In the genomic region with DNA sequence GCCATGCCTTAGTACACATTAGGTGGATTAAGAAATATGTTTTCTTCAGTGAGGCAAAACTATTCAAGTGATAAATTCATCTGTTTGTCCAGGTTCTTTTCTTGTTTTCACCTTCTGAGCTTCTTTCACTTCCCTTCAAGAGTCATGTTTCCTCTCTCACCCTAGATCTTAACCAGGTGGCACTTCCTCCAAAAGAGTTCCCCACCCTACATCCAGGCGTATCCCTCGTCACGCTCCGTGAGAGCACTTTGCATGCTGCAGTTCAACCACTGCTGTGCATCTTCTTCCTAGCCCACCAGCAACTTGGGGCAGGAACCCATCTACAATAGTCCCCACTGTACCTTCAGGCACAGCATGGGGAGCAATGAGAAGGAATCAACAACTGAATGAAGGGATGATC, we compare ENCODE assay signal across 13 cellular contexts. TPM values are rescaled to one million over a fixed set of nuclear protein-coding genes. Genes with fewer than 3 reads are reported as not detected.
DNase-seq lines count a peak whose midpoint lies in the region; ATAC-seq and TF ChIP-seq lines count a peak whose summit lies in the region.
"Had no signal": no experiment of that assay in that cellular context is flagged by ENCODE, and none has a peak within 500 bp of the region (broad histone marks: within the 10 kb centered on the region; RNA-seq: fewer than 3 reads in every experiment).

No MANE protein-coding gene starts in this region.

- H3K9me3 ChIP-seq in esophagus muscularis mucosa: peaks cover 0 to 10% (median 10%) of the 10 kb centered on the region in 4 donors
- H3K9me3 ChIP-seq: neutrophil had no signal

- TF ChIP-seq EP300 in esophagus muscularis mucosa (IDR thresholded peaks at IDR 0.05): no peak

- H3K4me3 ChIP-seq in esophagus muscularis mucosa: no peak overlapping the region

- TF ChIP-seq CTCF in esophagus muscularis mucosa (IDR thresholded peaks at IDR 0.05) (no peak), GM13977 (IDR thresholded peaks at IDR 0.05; ENCODE audit: extremely low read depth, insufficient read depth, missing control alignments) (no peak)

- TF ChIP-seq POLR2A in esophagus muscularis mucosa (IDR thresholded peaks at IDR 0.05; ENCODE audit: low read depth): no peak

- peaks cover 0 to under 1% (median 0%) of the 10 kb centered on the region in 4 donors for H3K4me1 ChIP-seq in esophagus muscularis mucosa

- intact Hi-C loops in esophagus muscularis mucosa (cut with DNase I): no loop called here

- H3K27me3 ChIP-seq in esophagus muscularis mucosa: no peaks in the 10 kb centered on the region

- ATAC-seq in GM18868 (IDR thresholded peaks at IDR 0.05; ENCODE audit: unreplicated experiment) (peak; percentile 84), GM21529 (IDR thresholded peaks at IDR 0.05; ENCODE audit: unreplicated experiment) (peak; percentile 87), HG03139 (IDR thresholded peaks at IDR 0.05; ENCODE audit: unreplicated experiment) (peak; percentile 90), SK-N-SH treated with all-trans-retinoic acid at 6 μM for 48 hours (no peak)

- in situ Hi-C loops in GM13977 (cut with MboI; ENCODE audit: low pct_unique_long_range_greater_than_20kb, low sequenced_read_pairs, unreplicated experiment): no loop called here

- DNase-seq in esophagus muscularis mucosa (ENCODE audit: extremely low spot score) (peak; percentile 37), hepatic stellate cell (ENCODE audit: low spot score) (no peak), hypothalamus (lab: John Stamatoyannopoulos, UW) (no peak), GM13977 (ENCODE audit: low spot score) (no peak)
- DNase-seq: activated CD4-positive, alpha-beta memory T cell treated with anti-CD3 and anti-CD28 coated beads, Interleukin-2, amount 10 ng/mL, durations not matched to agents 7 days and 5 days; DMS 273 treated with DMSO at 0.1 percent for 48 hours; NCI-H1105 treated with DMSO at 0.1 percent for 48 hours; SHP77 treated with DMSO at 0.1 percent for 48 hours had no signal

- no peak overlapping the region for H3K27ac ChIP-seq in esophagus muscularis mucosa (replicated peaks in 1 of 4)
- H3K27ac ChIP-seq: neutrophil had no signal

- 75% methylated on average over 4 of the region's 4 CpGs for WGBS in esophagus muscularis mucosa

- H3K36me3 ChIP-seq in esophagus muscularis mucosa: no peaks in the 10 kb centered on the region
- H3K36me3 ChIP-seq: neutrophil had no signal

TF ChIP-seq in SK-N-SH treated with all-trans-retinoic acid at 6 μM for 48 hours, 23 proteins besides CTCF, POLR2A, EP300 and RAD21:
- TF ChIP-seq ESRRG (CRISPR knock-in tag; IDR thresholded peaks at IDR 0.05): no peak
- TF ChIP-seq OSR1 (CRISPR knock-in tag; IDR thresholded peaks at IDR 0.05): no peak
- no peak for TF ChIP-seq CSDC2 (CRISPR knock-in tag; IDR thresholded peaks at IDR 0.05)
- TF ChIP-seq, protein P1, sequence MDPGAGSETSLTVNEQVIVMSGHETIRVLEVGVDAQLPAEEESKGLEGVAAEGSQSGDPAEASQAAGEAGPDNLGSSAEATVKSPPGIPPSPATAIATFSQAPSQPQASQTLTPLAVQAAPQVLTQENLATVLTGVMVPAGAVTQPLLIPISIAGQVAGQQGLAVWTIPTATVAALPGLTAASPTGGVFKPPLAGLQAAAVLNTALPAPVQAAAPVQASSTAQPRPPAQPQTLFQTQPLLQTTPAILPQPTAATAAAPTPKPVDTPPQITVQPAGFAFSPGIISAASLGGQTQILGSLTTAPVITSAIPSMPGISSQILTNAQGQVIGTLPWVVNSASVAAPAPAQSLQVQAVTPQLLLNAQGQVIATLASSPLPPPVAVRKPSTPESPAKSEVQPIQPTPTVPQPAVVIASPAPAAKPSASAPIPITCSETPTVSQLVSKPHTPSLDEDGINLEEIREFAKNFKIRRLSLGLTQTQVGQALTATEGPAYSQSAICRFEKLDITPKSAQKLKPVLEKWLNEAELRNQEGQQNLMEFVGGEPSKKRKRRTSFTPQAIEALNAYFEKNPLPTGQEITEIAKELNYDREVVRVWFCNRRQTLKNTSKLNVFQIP (CRISPR knock-in tag; IDR thresholded peaks at IDR 0.05; ENCODE audit: borderline replicate concordance, low read depth): no peak
- no peak for TF ChIP-seq TOX (CRISPR knock-in tag; IDR thresholded peaks at IDR 0.05; ENCODE audit: borderline replicate concordance)
- TF ChIP-seq, protein P2, sequence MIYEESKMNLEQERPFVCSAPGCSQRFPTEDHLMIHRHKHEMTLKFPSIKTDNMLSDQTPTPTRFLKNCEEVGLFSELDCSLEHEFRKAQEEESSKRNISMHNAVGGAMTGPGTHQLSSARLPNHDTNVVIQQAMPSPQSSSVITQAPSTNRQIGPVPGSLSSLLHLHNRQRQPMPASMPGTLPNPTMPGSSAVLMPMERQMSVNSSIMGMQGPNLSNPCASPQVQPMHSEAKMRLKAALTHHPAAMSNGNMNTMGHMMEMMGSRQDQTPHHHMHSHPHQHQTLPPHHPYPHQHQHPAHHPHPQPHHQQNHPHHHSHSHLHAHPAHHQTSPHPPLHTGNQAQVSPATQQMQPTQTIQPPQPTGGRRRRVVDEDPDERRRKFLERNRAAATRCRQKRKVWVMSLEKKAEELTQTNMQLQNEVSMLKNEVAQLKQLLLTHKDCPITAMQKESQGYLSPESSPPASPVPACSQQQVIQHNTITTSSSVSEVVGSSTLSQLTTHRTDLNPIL (CRISPR knock-in tag; IDR thresholded peaks at IDR 0.05; ENCODE audit: low read depth): no peak
- TF ChIP-seq ISL1 (CRISPR knock-in tag; IDR thresholded peaks at IDR 0.05): no peak
- TF ChIP-seq, protein P3, sequence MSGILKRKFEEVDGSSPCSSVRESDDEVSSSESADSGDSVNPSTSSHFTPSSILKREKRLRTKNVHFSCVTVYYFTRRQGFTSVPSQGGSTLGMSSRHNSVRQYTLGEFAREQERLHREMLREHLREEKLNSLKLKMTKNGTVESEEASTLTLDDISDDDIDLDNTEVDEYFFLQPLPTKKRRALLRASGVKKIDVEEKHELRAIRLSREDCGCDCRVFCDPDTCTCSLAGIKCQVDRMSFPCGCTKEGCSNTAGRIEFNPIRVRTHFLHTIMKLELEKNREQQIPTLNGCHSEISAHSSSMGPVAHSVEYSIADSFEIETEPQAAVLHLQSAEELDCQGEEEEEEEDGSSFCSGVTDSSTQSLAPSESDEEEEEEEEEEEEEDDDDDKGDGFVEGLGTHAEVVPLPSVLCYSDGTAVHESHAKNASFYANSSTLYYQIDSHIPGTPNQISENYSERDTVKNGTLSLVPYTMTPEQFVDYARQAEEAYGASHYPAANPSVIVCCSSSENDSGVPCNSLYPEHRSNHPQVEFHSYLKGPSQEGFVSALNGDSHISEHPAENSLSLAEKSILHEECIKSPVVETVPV (CRISPR knock-in tag; IDR thresholded peaks at IDR 0.05): no peak
- TF ChIP-seq ZC3H10 (CRISPR knock-in tag; IDR thresholded peaks at IDR 0.05): no peak
- no peak for TF ChIP-seq ARNTL (CRISPR knock-in tag; IDR thresholded peaks at IDR 0.05; ENCODE audit: borderline replicate concordance, low read depth)
- TF ChIP-seq, protein P4, sequence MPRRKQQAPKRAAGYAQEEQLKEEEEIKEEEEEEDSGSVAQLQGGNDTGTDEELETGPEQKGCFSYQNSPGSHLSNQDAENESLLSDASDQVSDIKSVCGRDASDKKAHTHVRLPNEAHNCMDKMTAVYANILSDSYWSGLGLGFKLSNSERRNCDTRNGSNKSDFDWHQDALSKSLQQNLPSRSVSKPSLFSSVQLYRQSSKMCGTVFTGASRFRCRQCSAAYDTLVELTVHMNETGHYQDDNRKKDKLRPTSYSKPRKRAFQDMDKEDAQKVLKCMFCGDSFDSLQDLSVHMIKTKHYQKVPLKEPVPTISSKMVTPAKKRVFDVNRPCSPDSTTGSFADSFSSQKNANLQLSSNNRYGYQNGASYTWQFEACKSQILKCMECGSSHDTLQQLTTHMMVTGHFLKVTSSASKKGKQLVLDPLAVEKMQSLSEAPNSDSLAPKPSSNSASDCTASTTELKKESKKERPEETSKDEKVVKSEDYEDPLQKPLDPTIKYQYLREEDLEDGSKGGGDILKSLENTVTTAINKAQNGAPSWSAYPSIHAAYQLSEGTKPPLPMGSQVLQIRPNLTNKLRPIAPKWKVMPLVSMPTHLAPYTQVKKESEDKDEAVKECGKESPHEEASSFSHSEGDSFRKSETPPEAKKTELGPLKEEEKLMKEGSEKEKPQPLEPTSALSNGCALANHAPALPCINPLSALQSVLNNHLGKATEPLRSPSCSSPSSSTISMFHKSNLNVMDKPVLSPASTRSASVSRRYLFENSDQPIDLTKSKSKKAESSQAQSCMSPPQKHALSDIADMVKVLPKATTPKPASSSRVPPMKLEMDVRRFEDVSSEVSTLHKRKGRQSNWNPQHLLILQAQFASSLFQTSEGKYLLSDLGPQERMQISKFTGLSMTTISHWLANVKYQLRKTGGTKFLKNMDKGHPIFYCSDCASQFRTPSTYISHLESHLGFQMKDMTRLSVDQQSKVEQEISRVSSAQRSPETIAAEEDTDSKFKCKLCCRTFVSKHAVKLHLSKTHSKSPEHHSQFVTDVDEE (CRISPR knock-in tag; IDR thresholded peaks at IDR 0.05): no peak
- TF ChIP-seq ZNF565 (CRISPR knock-in tag; conservative IDR thresholded peaks at IDR 0.05; ENCODE audit: low read depth): no peak
- no peak for TF ChIP-seq ZFP30 (CRISPR knock-in tag; IDR thresholded peaks at IDR 0.05)
- no peak for TF ChIP-seq ZNF8 (CRISPR knock-in tag; IDR thresholded peaks at IDR 0.05)
- no peak for TF ChIP-seq SNAI2 (CRISPR knock-in tag; IDR thresholded peaks at IDR 0.05)
- no peak for TF ChIP-seq RARB (CRISPR knock-in tag; IDR thresholded peaks at IDR 0.05)
TF ChIP-seq in SK-N-SH treated with all-trans-retinoic acid at 6 μM for 48 hours: peak in this region for 0.

RNA-seq across cellular contexts. Expression of a gene that starts 28.9 kb away (rescaled TPM):
- total RNA-seq in esophagus muscularis mucosa: 10 to 100 TPM in 1 of 4 donors, 1 to 10 TPM in 3; 6.3 to 12.2 (median 7.6) TPM

RNA-seq across cellular contexts. Expression of a gene that starts 29.3 kb away (rescaled TPM):
- total RNA-seq in esophagus muscularis mucosa: under 1 TPM; under 0.01 to 0.66 (median 0.28) TPM
